Comparison of ENCODE assay signal across 20 cellular contexts in genomic region chr15:48695835-48696573, GRCh38.
"Had no signal": no experiment of that assay in that cellular context is flagged by ENCODE, and none has a peak within 500 bp of the region (broad histone marks: within the 10 kb centered on the region; RNA-seq: fewer than 3 reads in every experiment).

No MANE protein-coding gene starts in this region.

- H3K36me3 ChIP-seq: ascending aorta, right lobe of liver, suprapubic skin, upper lobe of right lung had no signal

- H3K27me3 ChIP-seq: ascending aorta, right lobe of liver, suprapubic skin, upper lobe of right lung had no signal

- DNase-seq: activated CD4-positive, alpha-beta T cell treated with anti-CD3 and anti-CD28 coated beads for 48 hours; activated CD8-positive, alpha-beta memory T cell treated with anti-CD3 and anti-CD28 coated beads, Interleukin-2, amount 50 U/mL, for 48 hours; activated CD8-positive, alpha-beta T cell treated with anti-CD3 and anti-CD28 coated beads, Interleukin-2, amount 10 ng/mL, durations not matched to agents 7 days and 5 days; activated naive CD8-positive, alpha-beta T cell treated with anti-CD3 and anti-CD28 coated beads, Interleukin-2, amount 50 U/mL, for 24 hours; caudate nucleus; cortex of kidney; effector CD8-positive, alpha-beta T cell; hippocampal formation; left colon; natural killer cell; nucleus accumbens; psoas muscle; right lobe of liver; stimulated activated CD4-positive, alpha-beta T cell treated with anti-CD3 and anti-CD28 coated beads, Interleukin-12 subunit alpha, Interleukin-12 subunit beta, amount 100 ng/mL, for 4 hours; stimulated activated naive CD4-positive, alpha-beta T cell treated with Interleukin-2 at 50 U/mL for 16 hours; upper lobe of right lung had no signal

- H3K4me3 ChIP-seq: ascending aorta, lung, psoas muscle, right lobe of liver, suprapubic skin, upper lobe of right lung had no signal

- H3K36me3 Mint-ChIP-seq: natural killer cell, WTC11 had no signal

- H3K27ac ChIP-seq: ascending aorta, psoas muscle, right lobe of liver, suprapubic skin, upper lobe of right lung had no signal

- H3K9me3 ChIP-seq: ascending aorta, psoas muscle, right lobe of liver, suprapubic skin, upper lobe of right lung had no signal

- H3K4me1 ChIP-seq: ascending aorta, psoas muscle, right lobe of liver, suprapubic skin, upper lobe of right lung had no signal

- H3K27ac Mint-ChIP-seq: activated CD8-positive, alpha-beta T cell treated with anti-CD3 and anti-CD28 coated beads, Interleukin-2, amount 10 ng/mL, durations not matched to agents 7 days and 5 days; activated naive CD8-positive, alpha-beta T cell treated with anti-CD3 and anti-CD28 coated beads, Interleukin-2, amount 50 U/mL, for 24 hours; natural killer cell; WTC11 had no signal

- H3K27me3 Mint-ChIP-seq: activated naive CD8-positive, alpha-beta T cell treated with anti-CD3 and anti-CD28 coated beads, Interleukin-2, amount 50 U/mL, for 24 hours had no signal

- H3K4me3 Mint-ChIP-seq: activated CD8-positive, alpha-beta T cell treated with anti-CD3 and anti-CD28 coated beads, Interleukin-2, amount 10 ng/mL, durations not matched to agents 7 days and 5 days; activated naive CD8-positive, alpha-beta T cell treated with anti-CD3 and anti-CD28 coated beads, Interleukin-2, amount 50 U/mL, for 24 hours; natural killer cell; WTC11 had no signal

- H3K9me3 Mint-ChIP-seq: activated naive CD8-positive, alpha-beta T cell treated with anti-CD3 and anti-CD28 coated beads, Interleukin-2, amount 50 U/mL, for 24 hours; natural killer cell; WTC11 had no signal

- H3K4me1 Mint-ChIP-seq: activated naive CD8-positive, alpha-beta T cell treated with anti-CD3 and anti-CD28 coated beads, Interleukin-2, amount 50 U/mL, for 24 hours; natural killer cell; WTC11 had no signal
